Comparison of ENCODE assay signal across 8 cellular contexts in genomic region chr13:33285420-33286124, GRCh38. TPM values are rescaled to one million over a fixed set of nuclear protein-coding genes. Genes with fewer than 3 reads are reported as not detected.
DNase-seq lines count a peak whose midpoint lies in the region; ATAC-seq and TF ChIP-seq lines count a peak whose summit lies in the region.

TSS of gene STARD13 (minus strand) at chr13:33285755. CDS start at chr13:33285638, 117 bp downstream.

- no TSS peak for BruUV-seq in IMR-90 (replicated peaks; lab: Mats Ljungman, UMichigan)

- dilution Hi-C loops in IMR-90 (cut with HindIII; ENCODE audit: low sequenced_read_pairs, unreplicated experiment): no loop called here

- H4K91ac ChIP-seq in IMR-90 (ENCODE audit: insufficient read depth, low read depth, low read length): peak within 1 kb of the TSS; percentile 89

- H3K56ac ChIP-seq in IMR-90 (ENCODE audit: extremely low read depth, insufficient read depth, low read length): peak within 1 kb of the TSS; percentile 98

- TF ChIP-seq CTCF in IMR-90 (conservative IDR thresholded peaks at IDR 0.05; ENCODE audit: low read depth, low read length) (peak; percentile 64), WI38 (IDR thresholded peaks at IDR 0.05; ENCODE audit: low read depth, low read length) (peak; percentile 31; the same call in 1 of the 2 replicates)

- peak within 1 kb of the TSS; percentile 50; the same call in 1 of the 3 replicates for H2BK15ac ChIP-seq in IMR-90 (ENCODE audit: low read depth, low read length)

- H3K9ac ChIP-seq in IMR-90 (ENCODE audit: low read depth, low read length): peak within 1 kb of the TSS; percentile 99

- peak within 1 kb of the TSS; percentile 83 for H2BK120ac ChIP-seq in IMR-90 (ENCODE audit: low read depth, low read length)

- peak within 1 kb of the TSS; percentile 90 for H3K18ac ChIP-seq in IMR-90 (ENCODE audit: low read depth, low read length)

- H2AK5ac ChIP-seq in IMR-90 (ENCODE audit: low read depth, low read length): peak within 1 kb of the TSS; percentile 83

- H3K4me1 ChIP-seq in IMR-90 (ENCODE audit: control insufficient read depth, insufficient read depth, low read length): peaks cover 17% of the 10 kb centered on the region
- no peaks in the 10 kb centered on the region for H3K4me1 ChIP-seq in esophagus (ENCODE audit: control insufficient read depth in 2 of 2, insufficient read depth in 2 of 2, low read length in 1 of 2)

- peak within 1 kb of the TSS; percentile 68 for H2BK20ac ChIP-seq in IMR-90 (ENCODE audit: low read depth, low read length)

- H4K5ac ChIP-seq in IMR-90 (ENCODE audit: low read depth, low read length): peak within 1 kb of the TSS; percentile 77

- in situ Hi-C loops in IMR-90 (cut with MboI; ENCODE audit: low sequenced_read_pairs): loop anchor here (25.0 kb wide), 1 partner anchor 427 kb away; no protein-coding TSS in a partner anchor

- peaks cover 9% of the 10 kb centered on the region for H4K20me1 ChIP-seq in IMR-90 (ENCODE audit: insufficient read depth, low read length)

- WGBS in IMR-90 (ENCODE audit: extremely low coverage in 2 of 2, insufficient read length in 1 of 2), 2 experiments: 0% methylated on average over 1 of the region's 20 CpGs; no CpG with 5 or more reads in 1 of the 2 experiments
- WGBS in esophagus, 2 donors: 2% methylated on average over 20 of the region's 20 CpGs

- H3K27me3 ChIP-seq in IMR-90 (ENCODE audit: control insufficient read depth, insufficient read depth, low read length): no peaks in the 10 kb centered on the region
- no peaks in the 10 kb centered on the region for H3K27me3 ChIP-seq in esophagus (ENCODE audit: control insufficient read depth in 1 of 2, insufficient read depth in 2 of 2, low read length in 2 of 2)

- peak; percentile 99 for TF ChIP-seq POLR2A in IMR-90 (IDR thresholded peaks at IDR 0.05; ENCODE audit: low read depth, low read length)

- POLR2A ChIA-PET in IMR-90 (lab: Charles Lee; ENCODE audit: unreplicated experiment): interaction anchor here (0.5 to 0.7 kb wide), 4 partner anchors 56 to 144 kb away, joined by 3 to 4 read pairs (median 4); no protein-coding TSS in a partner anchor

- peaks cover 12% of the 10 kb centered on the region for H3K9me1 ChIP-seq in IMR-90 (ENCODE audit: insufficient read depth, low read length)

- peak; percentile 60 for TF ChIP-seq RAD21 in IMR-90 (IDR thresholded peaks at IDR 0.05; ENCODE audit: low read length)

- H3K4me3 ChIP-seq in IMR-90 (ENCODE audit: insufficient read depth, low read depth, low read length) (peak within 1 kb of the TSS; percentile 68), WI38 (ENCODE audit: low read depth, low read length) (peak within 1 kb of the TSS; percentile 98), esophagus (ENCODE audit: low read depth in 1 of 2, low read length in 2 of 2) (peak within 1 kb of the TSS; percentile 53 to 74)

- peak within 1 kb of the TSS; percentile 92 for H3K4ac ChIP-seq in IMR-90 (ENCODE audit: low read depth, low read length)

- peaks cover 9 to 48% of the 10 kb centered on the region in 2 experiments; a peak in 3 of 4 replicates for H3K79me1 ChIP-seq in IMR-90 (ENCODE audit: low read depth in 1 of 2, low read length in 2 of 2)

- H2AFZ ChIP-seq in IMR-90 (replicated peaks; ENCODE audit: low read length, poor library complexity): peak within 1 kb of the TSS; percentile 14

- peak; percentile 49 to 52 for DNase-seq in NCI-H2081 (lab: John Stamatoyannopoulos, UW)
- no peak for DNase-seq in NCI-H2081 treated with DMSO at 0.1 percent for 48 hours (lab: John Stamatoyannopoulos, UW)
- DNase-seq in IMR-90: peak; percentile 98
- DNase-seq in mesenteric fat pad (ENCODE audit: low spot score): peak; percentile 94
- DNase-seq in superior temporal gyrus (ENCODE audit: extremely low spot score): peak; percentile 99

- peak within 1 kb of the TSS; percentile 53 to 90 for H4K8ac ChIP-seq in IMR-90 (ENCODE audit: low read depth in 2 of 2, low read length in 2 of 2)

- peak within 1 kb of the TSS; percentile 97 for H3K27ac ChIP-seq in IMR-90 (ENCODE audit: insufficient read depth, low read length)
- peak within 1 kb of the TSS; percentile 86 to 93 for H3K27ac ChIP-seq in esophagus (ENCODE audit: low read depth in 2 of 2, low read length in 1 of 2)

- no peaks in the 10 kb centered on the region for H3K9me3 ChIP-seq in IMR-90 (ENCODE audit: control insufficient read depth, insufficient read depth, low read length)
- H3K9me3 ChIP-seq in esophagus (ENCODE audit: control insufficient read depth in 2 of 2, insufficient read depth in 1 of 2, low read depth in 1 of 2, low read length in 1 of 2): no peaks in the 10 kb centered on the region

- H3K4me2 ChIP-seq in IMR-90 (ENCODE audit: low read depth, low read length): peak within 1 kb of the TSS; percentile 93

- CTCF ChIA-PET in IMR-90 (lab: Yijun Ruan, JAX): interaction anchor here (0.6 to 0.7 kb wide), 2 partner anchors 17 to 257 kb away, joined by 3 read pairs; no protein-coding TSS in a partner anchor

- peak within 1 kb of the TSS; percentile 82 for H2AK9ac ChIP-seq in IMR-90 (replicated peaks; ENCODE audit: low read depth, low read length, poor library complexity)

- intact Hi-C loops in IMR-90 (cut with micrococcal nuclease): loop anchor here (1.0 to 5.0 kb wide), 6 partner anchors 63 to 697 kb away; no protein-coding TSS in a partner anchor

- peak; percentile 73 for ATAC-seq in GM21528 (IDR thresholded peaks at IDR 0.05; ENCODE audit: low FRiP score, unreplicated experiment)
- ATAC-seq in IMR-90 (ENCODE audit: low read depth): peak; percentile 84

- H3K23ac ChIP-seq in IMR-90 (ENCODE audit: low read depth, low read length): peak within 1 kb of the TSS; percentile 85

- H3K14ac ChIP-seq in IMR-90 (replicated peaks; ENCODE audit: low read depth, low read length): peak within 1 kb of the TSS; percentile 94

- H3K36me3 ChIP-seq in IMR-90 (ENCODE audit: control insufficient read depth, insufficient read depth, low read length) (peaks cover 10% of the 10 kb centered on the region), esophagus (ENCODE audit: control insufficient read depth in 2 of 2, insufficient read depth in 2 of 2, low read length in 1 of 2) (no peaks in the 10 kb centered on the region)

- H2BK5ac ChIP-seq in IMR-90 (ENCODE audit: low read depth, low read length, poor library complexity, severe bottlenecking): peak within 1 kb of the TSS; percentile 90

TF ChIP-seq in IMR-90, 13 proteins besides CTCF, POLR2A, EP300 and RAD21:
- no peak for TF ChIP-seq CEBPB (IDR thresholded peaks at IDR 0.05; ENCODE audit: low read depth, low read length)
- TF ChIP-seq MAZ (IDR thresholded peaks at IDR 0.05; ENCODE audit: borderline replicate concordance, low read depth, low read length): peak; percentile 50; the same call in 1 of the 2 replicates
- 0 out of 2 replicates have a peak, but pooled peaks have one; percentile 21 for TF ChIP-seq CHD1 (IDR thresholded peaks at IDR 0.05; ENCODE audit: low read depth, low read length)
- peak; percentile 68 for TF ChIP-seq FOS (IDR thresholded peaks at IDR 0.05; ENCODE audit: low read depth, low read length)
- peak; percentile 90 for TF ChIP-seq BHLHE40 (IDR thresholded peaks at IDR 0.05; ENCODE audit: low read depth, low read length)
- peak; percentile 60 for TF ChIP-seq SMC3 (IDR thresholded peaks at IDR 0.05; ENCODE audit: low read depth, low read length)
- TF ChIP-seq ELK1 (IDR thresholded peaks at IDR 0.05; ENCODE audit: borderline replicate concordance, low read depth, low read length): no peak
- TF ChIP-seq MAFK (IDR thresholded peaks at IDR 0.05; ENCODE audit: low read depth, low read length): no peak
- no peak for TF ChIP-seq RFX5 (IDR thresholded peaks at IDR 0.05; ENCODE audit: low read depth, low read length)
- TF ChIP-seq, protein P1, sequence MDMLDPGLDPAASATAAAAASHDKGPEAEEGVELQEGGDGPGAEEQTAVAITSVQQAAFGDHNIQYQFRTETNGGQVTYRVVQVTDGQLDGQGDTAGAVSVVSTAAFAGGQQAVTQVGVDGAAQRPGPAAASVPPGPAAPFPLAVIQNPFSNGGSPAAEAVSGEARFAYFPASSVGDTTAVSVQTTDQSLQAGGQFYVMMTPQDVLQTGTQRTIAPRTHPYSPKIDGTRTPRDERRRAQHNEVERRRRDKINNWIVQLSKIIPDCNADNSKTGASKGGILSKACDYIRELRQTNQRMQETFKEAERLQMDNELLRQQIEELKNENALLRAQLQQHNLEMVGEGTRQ (IDR thresholded peaks at IDR 0.05; ENCODE audit: low read depth, low read length): peak; percentile 100
- no peak for TF ChIP-seq NFE2L2 (IDR thresholded peaks at IDR 0.05; ENCODE audit: low read depth, low read length)
- no peak for TF ChIP-seq RCOR1 (IDR thresholded peaks at IDR 0.05; ENCODE audit: insufficient replicate concordance, low read length)
- 0 out of 2 replicates have a peak, but pooled peaks have one; percentile 9 for TF ChIP-seq MXI1 (IDR thresholded peaks at IDR 0.05; ENCODE audit: borderline replicate concordance, low read depth, low read length)

RNA-seq across cellular contexts. Expression of gene STARD13, which starts in this region (rescaled TPM):
- total RNA-seq in IMR-90 (2012; rRNA removed) (46.6 and 46.9 TPM in 2 replicates), mesenteric fat pad (59.2 TPM)
- polyA plus RNA-seq in IMR-90 (2012; rRNA removed) (23.6 and 27.0 TPM in 2 replicates), esophagus (1 to 10 TPM; 1.6 to 3.0 TPM)
- 11.8 and 14.7 TPM in 2 replicates for polyA plus RNA-seq in IMR-90 (2012; cell fraction: cytosol; rRNA removed)
- 43.0 and 67.3 TPM in 2 replicates for polyA plus RNA-seq in IMR-90 (2012; cell fraction: nucleus; rRNA removed; ENCODE audit: low replicate concordance)
